25 cellular contexts compared by ENCODE assay signal in genomic region chr2:71785550-71785951, GRCh38.
DNase-seq lines count a peak whose midpoint lies in the region; ATAC-seq, FAIRE-seq and TF ChIP-seq lines count a peak whose summit lies in the region.
"Had no signal": no experiment of that assay in that cellular context is flagged by ENCODE, and none has a peak within 500 bp of the region (broad histone marks: within the 10 kb centered on the region; RNA-seq: fewer than 3 reads in every experiment).

No MANE protein-coding gene starts in this region.

- no peak overlapping the region for H3K4me3 ChIP-seq in H7 (ENCODE audit: insufficient read depth, low read depth, low read length)
- no peak overlapping the region; the same call in 1 of the 2 replicates for H3K4me3 ChIP-seq in WERI-Rb-1 (ENCODE audit: low read depth, low read length)
- H3K4me3 ChIP-seq in lung = no peak overlapping the region
- H3K4me3 ChIP-seq in gastrocnemius medialis = no peak overlapping the region
- H3K4me3 ChIP-seq: adrenal gland, breast epithelium, Peyer's patch, thyroid gland had no signal

- H3K9me3 ChIP-seq in WERI-Rb-1 (ENCODE audit: severe bottlenecking) = no peaks in the 10 kb centered on the region
- no peaks in the 10 kb centered on the region for H3K9me3 ChIP-seq in lung (ENCODE audit: control insufficient read depth in 2 of 2, insufficient read depth in 1 of 2, low read length in 1 of 2)
- no peaks in the 10 kb centered on the region for H3K9me3 ChIP-seq in gastrocnemius medialis
- H3K9me3 ChIP-seq: adrenal gland, breast epithelium, Peyer's patch, thyroid gland had no signal

- WGBS in lung, 2 donors = 68 to 77% methylated on average over 20 to 22 of the region's 22 CpGs

- TF ChIP-seq POLR2A in gastrocnemius medialis (IDR thresholded peaks at IDR 0.05) = no peak

- no peak for FAIRE-seq in RCC 7860 (lab: Jason Lieb, UNC)
- FAIRE-seq: endometrium, G401.6, GM18507 had no signal

- ATAC-seq in lung (ENCODE audit: insufficient read depth, low FRiP score) = no peak
- peak; percentile 38 to 65 for ATAC-seq in gastrocnemius medialis
- ATAC-seq in HG02571 (IDR thresholded peaks at IDR 0.05; ENCODE audit: unreplicated experiment) = no peak
- ATAC-seq: activated CD8-positive, alpha-beta T cell treated with anti-CD3 and anti-CD28 coated beads for 36 hours; T-cell had no signal

- H3K4me1 ChIP-seq in lung (ENCODE audit: control insufficient read depth in 2 of 2, insufficient read depth in 2 of 2, low read length in 2 of 2) (no peaks in the 10 kb centered on the region), gastrocnemius medialis (peaks cover 13 to 14% of the 10 kb centered on the region in 2 donors)
- H3K4me1 ChIP-seq: adrenal gland, breast epithelium, thyroid gland had no signal

- TF ChIP-seq CTCF in WERI-Rb-1 (IDR thresholded peaks at IDR 0.05; ENCODE audit: low read depth, low read length) = no peak
- no peak for TF ChIP-seq CTCF in lung (IDR thresholded peaks at IDR 0.05; ENCODE audit: control extremely low read depth, extremely low read depth)
- TF ChIP-seq CTCF in gastrocnemius medialis (IDR thresholded peaks at IDR 0.05 in 4 of 5, conservative IDR thresholded peaks at IDR 0.05 in 1 of 5) = no peak

- H3K27me3 ChIP-seq in H7 (ENCODE audit: control insufficient read depth, insufficient read depth, low read length) = no peaks in the 10 kb centered on the region
- H3K27me3 ChIP-seq in WERI-Rb-1 (ENCODE audit: insufficient read depth, low read depth, severe bottlenecking) = peaks cover 5% of the 10 kb centered on the region
- no peaks in the 10 kb centered on the region for H3K27me3 ChIP-seq in lung (ENCODE audit: control insufficient read depth, insufficient read depth)
- H3K27me3 ChIP-seq in gastrocnemius medialis = no peaks in the 10 kb centered on the region
- H3K27me3 ChIP-seq: adrenal gland, breast epithelium, Peyer's patch, thyroid gland had no signal

- intact Hi-C loops in gastrocnemius medialis (cut with DNase I; ENCODE audit: low total_unique reads) = loop anchor here (2.0 kb wide), 1 partner anchor 35 kb away; no protein-coding TSS in a partner anchor

- H3K36me3 ChIP-seq in H7 (replicated peaks; ENCODE audit: control insufficient read depth, insufficient read depth, low read length) = no peaks in the 10 kb centered on the region
- H3K36me3 ChIP-seq in WERI-Rb-1 = no peaks in the 10 kb centered on the region
- no peaks in the 10 kb centered on the region for H3K36me3 ChIP-seq in lung (ENCODE audit: control insufficient read depth in 2 of 2, insufficient read depth in 2 of 2, low read length in 2 of 2)
- no peaks in the 10 kb centered on the region for H3K36me3 ChIP-seq in gastrocnemius medialis
- H3K36me3 ChIP-seq: adrenal gland, breast epithelium, Peyer's patch, thyroid gland had no signal

- DNase-seq in H7 (peak; percentile 57), WERI-Rb-1 (peak; percentile 83), lung (ENCODE audit: low spot score) (peak; percentile 27), gastrocnemius medialis (peak in 1 of 2 donors; percentile 75), GM19238 (ENCODE audit: insufficient read length, low spot score) (no peak), RCC 7860 (ENCODE audit: low spot score) (no peak)
- DNase-seq: activated CD4-positive, CD25-positive, alpha-beta regulatory T cell treated with anti-CD3 and anti-CD28 coated beads, Interleukin-2, amount 50 U/mL, for 72 hours; activated CD8-positive, alpha-beta T cell treated with anti-CD3 and anti-CD28 coated beads for 36 hours; activated naive CD4-positive, alpha-beta T cell treated with Interleukin-2 at 50 U/mL for 16 hours; activated T-cell treated with anti-CD3 and anti-CD28 coated beads, Interleukin-2, amount 50 U/mL, for 24 hours; CD4-positive, alpha-beta memory T cell; cortex of kidney; DMS153; GOT3; NCI-H1436 treated with DMSO at 0.1 percent for 48 hours; NCI-H510A treated with DMSO at 0.1 percent for 48 hours; Peyer's patch; thyroid gland had no signal

- in situ Hi-C loops in gastrocnemius medialis (cut with MboI; ENCODE audit: low sequenced_read_pairs in 4 of 4) = loop anchor here (10.0 to 25.0 kb wide), 2 partner anchors 173 to 241 kb away; no protein-coding TSS in a partner anchor

- H3K27ac ChIP-seq in WERI-Rb-1 (no peak overlapping the region), lung (ENCODE audit: low read depth in 1 of 2, low read length in 1 of 2) (no peak overlapping the region), gastrocnemius medialis (peak overlapping the region in 3 of 4 donors; percentile 30 to 71 (median 64))
- H3K27ac ChIP-seq: adrenal gland, breast epithelium, Peyer's patch, thyroid gland had no signal

Comparison
In these comparisons a context has a peak if more than half of its experiments do, and no peak if none do; other contexts are left out.
1. DNase-seq: peak in H7 (single experiment), WERI-Rb-1 (single experiment) and lung (single experiment); none in GM19238 (single experiment) and RCC 7860 (single experiment).
2. H3K27ac ChIP-seq: peak in gastrocnemius medialis (3 of 4); none in WERI-Rb-1 (single experiment) and lung (0 of 2).
3. ATAC-seq: peak in gastrocnemius medialis (2 of 2); none in lung (single experiment) and HG02571 (single experiment).